ENCODE assay signal across 8 cellular contexts in genomic region chr12:12807970-12808702, GRCh38. TPM values are rescaled to one million over a fixed set of nuclear protein-coding genes. Genes with fewer than 3 reads are reported as not detected.
DNase-seq lines count a peak whose midpoint lies in the region; ATAC-seq and TF ChIP-seq lines count a peak whose summit lies in the region.

No MANE protein-coding gene starts in this region.

- peaks cover 53% of the 10 kb centered on the region for H3F3A ChIP-seq in PC-9 (ENCODE audit: insufficient read depth, low read depth)

- H3K27ac ChIP-seq in PC-9: peak overlapping the region; percentile 100
- peak overlapping the region in 4 of 5 donors; percentile 30 to 83 (median 67) for H3K27ac ChIP-seq in adrenal gland
- H3K27ac ChIP-seq in liver (ENCODE audit: low read depth in 1 of 2, low read length in 2 of 2): peak overlapping the region; percentile 36 to 72
- H3K27ac ChIP-seq in suprapubic skin: peak overlapping the region; percentile 43

- POLR2A ChIA-PET in PC-9 (lab: Charles Lee; ENCODE audit: unreplicated experiment): interaction anchor here (0.6 to 1.1 kb wide), 4 partner anchors 14 to 372 kb away, joined by 3 to 15 read pairs (median 4); no protein-coding TSS in a partner anchor

- DNase-seq in PC-9 (no peak), adrenal gland (peak in 6 of 7 donors; percentile 34 to 72 (median 52)), suprapubic skin (ENCODE audit: low spot score in 2 of 2) (no peak), NCI-H226 (no peak), COR-L47 (lab: John Stamatoyannopoulos, UW) (no peak)

- TF ChIP-seq CTCF in PC-9 (conservative IDR thresholded peaks at IDR 0.05) (no peak), adrenal gland (IDR thresholded peaks at IDR 0.05) (no peak), liver (IDR thresholded peaks at IDR 0.05; ENCODE audit: low read depth, low read length, missing input control) (no peak), suprapubic skin (IDR thresholded peaks at IDR 0.05) (no peak)

- no peak overlapping the region for H2AFZ ChIP-seq in PC-9

- peaks cover 12% of the 10 kb centered on the region; the same call in 1 of the 2 replicates for H3K79me2 ChIP-seq in PC-9 (ENCODE audit: low read depth)

- intact Hi-C loops in PC-9 (cut with micrococcal nuclease; ENCODE audit: unreplicated experiment) (loop anchor here (1.0 kb wide), 1 partner anchor 19 kb away; no protein-coding TSS in a partner anchor), adrenal gland (cut with DNase I) (no loop called here)

- H3K4me1 ChIP-seq in PC-9 (replicated peaks; ENCODE audit: insufficient read depth) (peaks cover 69% of the 10 kb centered on the region), adrenal gland (replicated peaks in 1 of 2) (peaks cover 0 to 12% of the 10 kb centered on the region in 2 donors), liver (ENCODE audit: control insufficient read depth in 4 of 4, insufficient read depth in 4 of 4, low read length in 3 of 4) (peaks cover 0 to 2% (median 0%) of the 10 kb centered on the region in 4 donors), suprapubic skin (peaks cover 53% of the 10 kb centered on the region)

- BruUV-seq in PC-9 (replicated peaks; lab: Mats Ljungman, UMichigan): no TSS peak

- H3K27me3 ChIP-seq in PC-9 (ENCODE audit: insufficient read depth, low read depth) (no peaks in the 10 kb centered on the region), adrenal gland (no peaks in the 10 kb centered on the region), liver (ENCODE audit: control insufficient read depth in 4 of 4, insufficient read depth in 4 of 4, low read length in 3 of 4) (no peaks in the 10 kb centered on the region), suprapubic skin (no peaks in the 10 kb centered on the region)

- H3K4me2 ChIP-seq in PC-9: peak overlapping the region; percentile 6; the same call in 1 of the 2 replicates

- ATAC-seq in GM18858 (IDR thresholded peaks at IDR 0.05; ENCODE audit: unreplicated experiment) (peak; percentile 55), HG02759 (IDR thresholded peaks at IDR 0.05; ENCODE audit: unreplicated experiment) (peak; percentile 70)

- H3K4me3 ChIP-seq in PC-9 (no peak overlapping the region), adrenal gland (no peak overlapping the region), liver (ENCODE audit: low read depth in 1 of 3, low read length in 3 of 3) (no peak overlapping the region), suprapubic skin (no peak overlapping the region)

- no peak for TF ChIP-seq EP300 in suprapubic skin (IDR thresholded peaks at IDR 0.05)

- TF ChIP-seq POLR2A in adrenal gland (IDR thresholded peaks at IDR 0.05) (peak in 1 of 2 donors; percentile 36), suprapubic skin (IDR thresholded peaks at IDR 0.05) (no peak)

- no peaks in the 10 kb centered on the region for H3K36me3 ChIP-seq in PC-9 (ENCODE audit: low read depth)
- H3K36me3 ChIP-seq in adrenal gland (replicated peaks in 1 of 2): no peaks in the 10 kb centered on the region
- H3K36me3 ChIP-seq in liver (ENCODE audit: control insufficient read depth in 4 of 4, insufficient read depth in 3 of 4, low read depth in 1 of 4, low read length in 3 of 4): no peaks in the 10 kb centered on the region
- H3K36me3 ChIP-seq in suprapubic skin: no peaks in the 10 kb centered on the region

- no peaks in the 10 kb centered on the region for H3K9me2 ChIP-seq in PC-9 (ENCODE audit: insufficient read depth)

- no peaks in the 10 kb centered on the region for H4K20me1 ChIP-seq in PC-9 (ENCODE audit: insufficient read depth)

- no peaks in the 10 kb centered on the region for H3K9me3 ChIP-seq in PC-9 (ENCODE audit: insufficient read depth, low read depth)
- no peaks in the 10 kb centered on the region for H3K9me3 ChIP-seq in adrenal gland (replicated peaks in 1 of 3)
- no peaks in the 10 kb centered on the region for H3K9me3 ChIP-seq in liver (ENCODE audit: control insufficient read depth in 4 of 4, low read length in 3 of 4)
- no peaks in the 10 kb centered on the region for H3K9me3 ChIP-seq in suprapubic skin

- H3K9ac ChIP-seq in liver (ENCODE audit: low read depth in 1 of 2, low read length in 2 of 2): peak overlapping the region; percentile 32 to 72

- 47 to 59% (median 57%) methylated on average over 11 of the region's 11 CpGs for WGBS in adrenal gland, 4 donors
- 72% methylated on average over 11 of the region's 11 CpGs for WGBS in liver
- WGBS in suprapubic skin: 53% methylated on average over 11 of the region's 11 CpGs

- CTCF ChIA-PET in PC-9 (lab: Charles Lee): interaction anchor here (0.5 to 1.5 kb wide), 7 partner anchors 18 to 168 kb away, joined by 4 to 8 read pairs (median 5); no protein-coding TSS in a partner anchor

- peak in 1 of 2 donors; percentile 13 for TF ChIP-seq RAD21 in liver (IDR thresholded peaks at IDR 0.05)

TF ChIP-seq in liver, 16 proteins besides CTCF, POLR2A, EP300 and RAD21:
- no peak for TF ChIP-seq JUND (IDR thresholded peaks at IDR 0.05)
- peak; percentile 13 to 30 for TF ChIP-seq GABPA (IDR thresholded peaks at IDR 0.05 in 1 of 2, conservative IDR thresholded peaks at IDR 0.05 in 1 of 2)
- TF ChIP-seq REST (IDR thresholded peaks at IDR 0.05): no peak
- TF ChIP-seq RXRA (IDR thresholded peaks at IDR 0.05): no peak
- TF ChIP-seq, protein P1, sequence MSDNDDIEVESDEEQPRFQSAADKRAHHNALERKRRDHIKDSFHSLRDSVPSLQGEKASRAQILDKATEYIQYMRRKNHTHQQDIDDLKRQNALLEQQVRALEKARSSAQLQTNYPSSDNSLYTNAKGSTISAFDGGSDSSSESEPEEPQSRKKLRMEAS (IDR thresholded peaks at IDR 0.05): no peak
- no peak for TF ChIP-seq HNF4G (IDR thresholded peaks at IDR 0.05)
- TF ChIP-seq, protein P2, sequence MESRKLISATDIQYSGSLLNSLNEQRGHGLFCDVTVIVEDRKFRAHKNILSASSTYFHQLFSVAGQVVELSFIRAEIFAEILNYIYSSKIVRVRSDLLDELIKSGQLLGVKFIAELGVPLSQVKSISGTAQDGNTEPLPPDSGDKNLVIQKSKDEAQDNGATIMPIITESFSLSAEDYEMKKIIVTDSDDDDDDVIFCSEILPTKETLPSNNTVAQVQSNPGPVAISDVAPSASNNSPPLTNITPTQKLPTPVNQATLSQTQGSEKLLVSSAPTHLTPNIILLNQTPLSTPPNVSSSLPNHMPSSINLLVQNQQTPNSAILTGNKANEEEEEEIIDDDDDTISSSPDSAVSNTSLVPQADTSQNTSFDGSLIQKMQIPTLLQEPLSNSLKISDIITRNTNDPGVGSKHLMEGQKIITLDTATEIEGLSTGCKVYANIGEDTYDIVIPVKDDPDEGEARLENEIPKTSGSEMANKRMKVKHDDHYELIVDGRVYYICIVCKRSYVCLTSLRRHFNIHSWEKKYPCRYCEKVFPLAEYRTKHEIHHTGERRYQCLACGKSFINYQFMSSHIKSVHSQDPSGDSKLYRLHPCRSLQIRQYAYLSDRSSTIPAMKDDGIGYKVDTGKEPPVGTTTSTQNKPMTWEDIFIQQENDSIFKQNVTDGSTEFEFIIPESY (IDR thresholded peaks at IDR 0.05): no peak
- no peak for TF ChIP-seq HNF4A (conservative IDR thresholded peaks at IDR 0.05)
- TF ChIP-seq NR2F2 (IDR thresholded peaks at IDR 0.05): peak; percentile 93
- TF ChIP-seq SP1 (IDR thresholded peaks at IDR 0.05): peak; percentile 63
- no peak for TF ChIP-seq FOXA2 (IDR thresholded peaks at IDR 0.05)
TF ChIP-seq in liver: peak in this region for 3.

RNA-seq across cellular contexts. Expression of gene DDX47, which starts 5.0 kb away (rescaled TPM):
- total RNA-seq in PC-9 (2021) (192 and 196 TPM in 2 replicates), adrenal gland (10 to 100 TPM; 28.8 to 61.0 (median 44.7) TPM), liver (10 to 100 TPM; 24.5 to 37.2 TPM), suprapubic skin (10 to 100 TPM; 64.1 to 76.4 (median 66.9) TPM)
- polyA plus RNA-seq in adrenal gland (10 to 100 TPM; 31.6 to 70.3 (median 34.0) TPM), liver (10 to 100 TPM; 20.2 to 27.4 TPM)

RNA-seq across cellular contexts. Expression of gene APOLD1, which starts 22.7 kb away (rescaled TPM):
- 23.3 and 24.9 TPM in 2 replicates for total RNA-seq in PC-9 (2021)
- 10 to 100 TPM in 3 of 8 donors, 1 to 10 TPM in 5; 2.1 to 11.5 (median 7.9) TPM for total RNA-seq in adrenal gland
- polyA plus RNA-seq in adrenal gland: 1 to 10 TPM; 1.2 to 7.6 (median 6.9) TPM
- 1 to 10 TPM; 2.9 to 5.1 TPM for total RNA-seq in liver
- 1 to 10 TPM; 1.4 to 2.2 TPM for polyA plus RNA-seq in liver
- 10 to 100 TPM; 14.6 to 25.5 (median 16.4) TPM for total RNA-seq in suprapubic skin

Comparison
In these comparisons a context has a peak if more than half of its experiments do, and no peak if none do; other contexts are left out.
1. DNase-seq: peak in adrenal gland (6 of 7); none in PC-9 (0 of 2), suprapubic skin (0 of 2), NCI-H226 (single experiment) and COR-L47 (single experiment).
2. H3K27ac ChIP-seq: peak in every context shown above with its lines; median percentile 100 in PC-9; 67 in adrenal gland; 54 in liver; 43 in suprapubic skin.